ENCODE assay signal across 17 cellular contexts in genomic region chr11:57599381-57599780, GRCh38. TPM values are rescaled to one million over a fixed set of nuclear protein-coding genes. Genes with fewer than 3 reads are reported as not detected.
A peak's percentile ranks its signal among the peaks of the same experiment; 100 is the strongest.
DNase-seq lines count a peak whose midpoint lies in the region; ATAC-seq and TF ChIP-seq lines count a peak whose summit lies in the region.
"Had no signal": no experiment of that assay in that cellular context is flagged by ENCODE, and none has a peak within 500 bp of the region (broad histone marks: within the 10 kb centered on the region; RNA-seq: fewer than 3 reads in every experiment).

No MANE protein-coding gene starts in this region.

- no peak overlapping the region for H3K27ac ChIP-seq in BLaER1 treated with 17β-estradiol and CSF1 and Interleukin-3, amounts not matched to agents 10 nM and 100 nM
- peak overlapping the region in 3 of 4 donors; percentile 80 to 89 (median 83) for H3K27ac ChIP-seq in body of pancreas
- H3K27ac ChIP-seq in iPS-20b (ENCODE audit: low read length) = no peak overlapping the region
- peak overlapping the region; percentile 89 for H3K27ac ChIP-seq in rectal smooth muscle tissue (ENCODE audit: low read depth, low read length)
- H3K27ac ChIP-seq: foreskin keratinocyte, PC-9 had no signal

- no peaks in the 10 kb centered on the region for H3K9me3 Mint-ChIP-seq in natural killer cell
- H3K9me3 Mint-ChIP-seq in activated CD4-positive, alpha-beta T cell treated with anti-CD3 and anti-CD28 coated beads for 36 hours (ENCODE audit: low read depth) = no peaks in the 10 kb centered on the region

- DNase-seq in body of pancreas (no peak), natural killer cell (no peak), middle frontal gyrus (ENCODE audit: extremely low spot score, low spot score) (no peak)
- no peak for DNase-seq in activated CD4-positive, alpha-beta T cell treated with anti-CD3 and anti-CD28 coated beads for 48 hours
- DNase-seq in activated CD4-positive, alpha-beta T cell treated with anti-CD3 and anti-CD28 coated beads for 36 hours = no peak
- DNase-seq: activated CD8-positive, alpha-beta T cell treated with anti-CD3 and anti-CD28 coated beads, Interleukin-2, amount 10 ng/mL, durations not matched to agents 7 days and 5 days; AML-193; GOT3; kidney; NCI-H345; T-helper 17 cell had no signal

- no peak overlapping the region for H3K4me3 Mint-ChIP-seq in natural killer cell
- no peak overlapping the region for H3K4me3 Mint-ChIP-seq in activated CD4-positive, alpha-beta T cell treated with anti-CD3 and anti-CD28 coated beads for 36 hours
- H3K4me3 Mint-ChIP-seq: activated CD8-positive, alpha-beta T cell treated with anti-CD3 and anti-CD28 coated beads, Interleukin-2, amount 10 ng/mL, durations not matched to agents 7 days and 5 days; T-helper 17 cell had no signal

- no peaks in the 10 kb centered on the region for H4K20me1 ChIP-seq in BLaER1 treated with 17β-estradiol and CSF1 and Interleukin-3, amounts not matched to agents 10 nM and 100 nM

- H3K9ac ChIP-seq in BLaER1 treated with 17β-estradiol and CSF1 and Interleukin-3, amounts not matched to agents 10 nM and 100 nM = no peak overlapping the region
- H3K9ac ChIP-seq in iPS-20b (ENCODE audit: low read depth, low read length) = no peak overlapping the region
- H3K9ac ChIP-seq in rectal smooth muscle tissue (ENCODE audit: low read length) = no peak overlapping the region

- no peak overlapping the region; a peak in 2 of 20 replicates for H3K4me3 ChIP-seq in BLaER1 treated with 17β-estradiol and CSF1 and Interleukin-3, amounts not matched to agents 10 nM and 100 nM
- no peak overlapping the region for H3K4me3 ChIP-seq in body of pancreas
- H3K4me3 ChIP-seq in iPS-20b (ENCODE audit: low read length) = peak overlapping the region; percentile 72; the same call in 1 of the 2 replicates
- no peak overlapping the region for H3K4me3 ChIP-seq in rectal smooth muscle tissue (ENCODE audit: low read length)
- H3K4me3 ChIP-seq: PC-9 had no signal

- TF ChIP-seq POLR2A in body of pancreas (IDR thresholded peaks at IDR 0.05) = no peak

- peaks cover 0 to 12% (median 2%) of the 10 kb centered on the region in 11 experiments; a peak in 5 of 22 replicates for H3K27me3 ChIP-seq in BLaER1 treated with 17β-estradiol and CSF1 and Interleukin-3, amounts not matched to agents 10 nM and 100 nM
- H3K27me3 ChIP-seq in body of pancreas = no peaks in the 10 kb centered on the region
- no peaks in the 10 kb centered on the region for H3K27me3 ChIP-seq in iPS-20b (ENCODE audit: insufficient read depth, low read length)
- H3K27me3 ChIP-seq in rectal smooth muscle tissue (ENCODE audit: control insufficient read depth, insufficient read depth, low read length) = no peaks in the 10 kb centered on the region

- H3K36me3 Mint-ChIP-seq in natural killer cell = no peaks in the 10 kb centered on the region
- no peaks in the 10 kb centered on the region for H3K36me3 Mint-ChIP-seq in activated CD4-positive, alpha-beta T cell treated with anti-CD3 and anti-CD28 coated beads for 36 hours (ENCODE audit: low read depth)

- POLR2A ChIA-PET in activated CD4-positive, alpha-beta T cell treated with anti-CD3 and anti-CD28 coated beads for 36 hours (lab: Charles Lee) = no interaction called here

- intact Hi-C loops in body of pancreas (cut with DNase I) = no loop called here
- intact Hi-C loops in natural killer cell (cut with micrococcal nuclease) = no loop called here
- intact Hi-C loops in activated CD4-positive, alpha-beta T cell treated with anti-CD3 and anti-CD28 coated beads for 36 hours (cut with DNase I, micrococcal nuclease) = no loop called here

- peaks cover 23 to 44% (median 30%) of the 10 kb centered on the region in 10 experiments for H3K4me1 ChIP-seq in BLaER1 treated with 17β-estradiol and CSF1 and Interleukin-3, amounts not matched to agents 10 nM and 100 nM
- peaks cover 18% of the 10 kb centered on the region for H3K4me1 ChIP-seq in body of pancreas
- peaks cover 12% of the 10 kb centered on the region; the same call in 1 of the 2 replicates for H3K4me1 ChIP-seq in iPS-20b (ENCODE audit: insufficient read depth, low read length)
- H3K4me1 ChIP-seq in rectal smooth muscle tissue (ENCODE audit: control insufficient read depth, insufficient read depth, low read length) = peaks cover 9% of the 10 kb centered on the region

- ATAC-seq in body of pancreas (no peak), natural killer cell (no peak)
- no peak for ATAC-seq in activated CD4-positive, alpha-beta T cell treated with anti-CD3 and anti-CD28 coated beads for 36 hours
- ATAC-seq: activated CD8-positive, alpha-beta T cell treated with anti-CD3 and anti-CD28 coated beads, Interleukin-2, amount 10 ng/mL, durations not matched to agents 7 days and 5 days; T-helper 17 cell had no signal

- peaks cover 24 to 35% of the 10 kb centered on the region in 2 donors for H3K27me3 Mint-ChIP-seq in natural killer cell (ENCODE audit: low read depth in 2 of 2)
- H3K27me3 Mint-ChIP-seq in activated CD4-positive, alpha-beta T cell treated with anti-CD3 and anti-CD28 coated beads for 36 hours = peaks cover 22% of the 10 kb centered on the region

- H3K27ac Mint-ChIP-seq in natural killer cell = no peak overlapping the region
- no peak overlapping the region for H3K27ac Mint-ChIP-seq in activated CD4-positive, alpha-beta T cell treated with anti-CD3 and anti-CD28 coated beads for 36 hours
- H3K27ac Mint-ChIP-seq: activated CD8-positive, alpha-beta T cell treated with anti-CD3 and anti-CD28 coated beads, Interleukin-2, amount 10 ng/mL, durations not matched to agents 7 days and 5 days; T-helper 17 cell had no signal

- no peaks in the 10 kb centered on the region for H3K36me3 ChIP-seq in BLaER1 treated with 17β-estradiol and CSF1 and Interleukin-3, amounts not matched to agents 10 nM and 100 nM
- no peaks in the 10 kb centered on the region for H3K36me3 ChIP-seq in body of pancreas (replicated peaks in 1 of 2; ENCODE audit: insufficient read depth in 1 of 2, low read depth in 2 of 2)
- H3K36me3 ChIP-seq in iPS-20b (ENCODE audit: insufficient read depth, low read depth, low read length) = 0 out of 2 replicates have a peak, but pooled peaks cover 4% of the 10 kb centered on the region
- no peaks in the 10 kb centered on the region for H3K36me3 ChIP-seq in rectal smooth muscle tissue (ENCODE audit: control insufficient read depth, insufficient read depth, low read length)

- WGBS in body of pancreas, 2 donors = 28 to 39% methylated on average over 2 of the region's 2 CpGs

- H3K4me2 ChIP-seq in BLaER1 treated with 17β-estradiol and CSF1 and Interleukin-3, amounts not matched to agents 10 nM and 100 nM = peak overlapping the region in 10 of 11 experiments; percentile 70 to 86 (median 76); a peak in 17 of 22 replicates
- H3K4me2 ChIP-seq: PC-9 had no signal

- H3K9me3 ChIP-seq in BLaER1 treated with 17β-estradiol and CSF1 and Interleukin-3, amounts not matched to agents 10 nM and 100 nM (replicated peaks in 1 of 11) = no peaks in the 10 kb centered on the region
- no peaks in the 10 kb centered on the region for H3K9me3 ChIP-seq in body of pancreas
- no peaks in the 10 kb centered on the region for H3K9me3 ChIP-seq in iPS-20b (ENCODE audit: insufficient read depth, low read depth, low read length)

- CTCF ChIA-PET in activated CD4-positive, alpha-beta T cell treated with anti-CD3 and anti-CD28 coated beads for 36 hours (lab: Charles Lee) = interaction anchor here (1.2 kb wide), 1 partner anchor 45 kb away, joined by 4 read pairs; no protein-coding TSS in a partner anchor

- no peak for TF ChIP-seq CTCF in body of pancreas (IDR thresholded peaks at IDR 0.05)
- no peak for TF ChIP-seq CTCF in natural killer cell (IDR thresholded peaks at IDR 0.05)

- H3K4me1 Mint-ChIP-seq in natural killer cell = peaks cover 0 to 11% of the 10 kb centered on the region in 2 donors
- H3K4me1 Mint-ChIP-seq in activated CD4-positive, alpha-beta T cell treated with anti-CD3 and anti-CD28 coated beads for 36 hours = peaks cover 4% of the 10 kb centered on the region

RNA-seq across cellular contexts. Expression of gene SERPING1, which starts 1.9 kb away (rescaled TPM):
- total RNA-seq in body of pancreas (100 to 1,000 TPM; 166 to 216 TPM), natural killer cell (under 1 TPM in 1 of 3 donors, not detected in 2; 0.50 TPM)
- total RNA-seq in activated CD4-positive, alpha-beta T cell treated with anti-CD3 and anti-CD28 coated beads for 36 hours = under 1 TPM; 0.51 to 0.87 TPM
- total RNA-seq: activated CD8-positive, alpha-beta T cell treated with anti-CD3 and anti-CD28 coated beads, Interleukin-2, amount 10 ng/mL, durations not matched to agents 7 days and 5 days had no signal

RNA-seq across cellular contexts. Expression of gene UBE2L6, which starts 31.9 kb away (rescaled TPM):
- total RNA-seq in body of pancreas (10 to 100 TPM in 1 of 2 donors, 1 to 10 TPM in 1; 7.9 to 17.4 TPM), natural killer cell (100 to 1,000 TPM in 2 of 3 donors, 10 to 100 TPM in 1; 89.1 to 108 (median 103) TPM)
- total RNA-seq in activated CD4-positive, alpha-beta T cell treated with anti-CD3 and anti-CD28 coated beads for 36 hours = 100 to 1,000 TPM; 179 to 252 TPM

RNA-seq across cellular contexts. Expression of gene YPEL4, which starts 50.3 kb away (rescaled TPM):
- total RNA-seq in body of pancreas = under 1 TPM in 1 of 2 donors, not detected in 1; 0.26 TPM
- total RNA-seq in natural killer cell = 1 to 10 TPM; 1.2 to 1.3 (median 1.2) TPM
- under 1 TPM; 0.43 to 0.47 TPM for total RNA-seq in activated CD4-positive, alpha-beta T cell treated with anti-CD3 and anti-CD28 coated beads for 36 hours
- total RNA-seq: chondrocyte, foreskin keratinocyte had no signal

RNA-seq across cellular contexts. Expression of gene CLP1, which starts 58.2 kb away (rescaled TPM):
- total RNA-seq in body of pancreas (1 to 10 TPM; 3.3 to 7.3 TPM), natural killer cell (10 to 100 TPM; 18.5 to 23.1 (median 22.8) TPM)
- total RNA-seq in activated CD4-positive, alpha-beta T cell treated with anti-CD3 and anti-CD28 coated beads for 36 hours = 10 to 100 TPM; 11.9 to 15.9 TPM

Comparison
In these comparisons a context has a peak if more than half of its experiments do, and no peak if none do; other contexts are left out.
1. H3K27ac ChIP-seq: peak in body of pancreas (3 of 4) and rectal smooth muscle tissue (single experiment); none in BLaER1 treated with 17β-estradiol and CSF1 and Interleukin-3, amounts not matched to agents 10 nM and 100 nM (0 of 11) and iPS-20b (single experiment).
2. RNA of gene SERPING1, which starts 1.9 kb away (total RNA-seq): 166 to 216 TPM in body of pancreas; 0.51 to 0.87 TPM in activated CD4-positive, alpha-beta T cell treated with anti-CD3 and anti-CD28 coated beads for 36 hours and 0.50 TPM in natural killer cell; every median in the first group is over 10 times any median in the second.
3. RNA of gene UBE2L6, which starts 31.9 kb away (total RNA-seq): 179 to 252 TPM in activated CD4-positive, alpha-beta T cell treated with anti-CD3 and anti-CD28 coated beads for 36 hours and 89.1 to 108 TPM in natural killer cell; 7.9 to 17.4 TPM in body of pancreas; every median in the first group is over 4 times any median in the second.